ENCODE assay signal across 8 cellular contexts in the genomic region with DNA sequence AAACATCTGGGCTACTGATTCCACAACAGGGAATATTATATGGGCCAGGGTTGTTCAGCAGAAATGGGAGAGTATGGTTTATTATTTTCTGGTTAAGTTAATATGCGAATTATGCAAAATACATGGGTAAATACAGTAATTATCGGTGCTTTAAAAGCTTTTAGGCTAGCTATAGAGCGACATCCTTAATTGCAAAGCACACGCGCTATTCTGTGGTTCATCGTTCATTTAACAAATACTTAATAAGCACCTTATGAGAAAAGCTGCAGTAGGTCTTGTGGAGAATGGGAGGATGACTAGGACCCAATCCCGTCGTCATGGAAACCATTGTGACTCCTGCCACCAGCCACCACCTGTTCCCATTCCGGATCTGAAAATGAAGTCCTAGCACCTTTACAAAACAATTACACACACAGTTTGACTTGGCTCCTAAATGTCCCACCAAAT. TPM values are rescaled to one million over a fixed set of nuclear protein-coding genes. Genes with fewer than 3 reads are reported as not detected.
DNase-seq lines count a peak whose midpoint lies in the region; ATAC-seq and TF ChIP-seq lines count a peak whose summit lies in the region.

No MANE protein-coding gene starts in this region.

- H3K4me3 ChIP-seq in WI38 (ENCODE audit: low read depth, low read length): peak overlapping the region; percentile 76

- no peak for TF ChIP-seq CTCF in WI38 (IDR thresholded peaks at IDR 0.05; ENCODE audit: low read depth, low read length)

- ATAC-seq in HG03442 (IDR thresholded peaks at IDR 0.05; ENCODE audit: unreplicated experiment) (no peak), HG03175 (IDR thresholded peaks at IDR 0.05; ENCODE audit: unreplicated experiment) (no peak), GM18873 (IDR thresholded peaks at IDR 0.05; ENCODE audit: low FRiP score, unreplicated experiment) (no peak)

- DNase-seq in Daoy (ENCODE audit: low read depth): peak; percentile 54
- DNase-seq in NCI-H1417 treated with DMSO at 0.1 percent for 48 hours (lab: John Stamatoyannopoulos, UW): peak; percentile 100
- peak; percentile 10 for DNase-seq in glomerular visceral epithelial cell (ENCODE audit: extremely low spot score)
- DNase-seq in renal cortical epithelial cell (ENCODE audit: low read depth): peak; percentile 49

RNA-seq across cellular contexts. Expression of a gene that starts 0.6 kb away (rescaled TPM):
- total RNA-seq in Daoy (2014; rRNA removed; shearing (Covaris generic)): 33.1 and 43.9 TPM in 2 replicates
- total RNA-seq in renal cortical epithelial cell: 11.3 and 18.7 TPM in 2 replicates

RNA-seq across cellular contexts. Expression of a gene that starts 50.5 kb away (rescaled TPM):
- total RNA-seq in Daoy (2014; rRNA removed; shearing (Covaris generic)): 566 and 568 TPM in 2 replicates
- total RNA-seq in renal cortical epithelial cell: 6.1 and 66.2 TPM in 2 replicates

Comparison
In these comparisons a context has a peak if more than half of its experiments do, and no peak if none do; other contexts are left out.
1. DNase-seq: peak in every context shown above with its lines; median percentile 100 in NCI-H1417 treated with DMSO at 0.1 percent for 48 hours; 54 in Daoy; 49 in renal cortical epithelial cell; 10 in glomerular visceral epithelial cell.